In the genomic region with DNA sequence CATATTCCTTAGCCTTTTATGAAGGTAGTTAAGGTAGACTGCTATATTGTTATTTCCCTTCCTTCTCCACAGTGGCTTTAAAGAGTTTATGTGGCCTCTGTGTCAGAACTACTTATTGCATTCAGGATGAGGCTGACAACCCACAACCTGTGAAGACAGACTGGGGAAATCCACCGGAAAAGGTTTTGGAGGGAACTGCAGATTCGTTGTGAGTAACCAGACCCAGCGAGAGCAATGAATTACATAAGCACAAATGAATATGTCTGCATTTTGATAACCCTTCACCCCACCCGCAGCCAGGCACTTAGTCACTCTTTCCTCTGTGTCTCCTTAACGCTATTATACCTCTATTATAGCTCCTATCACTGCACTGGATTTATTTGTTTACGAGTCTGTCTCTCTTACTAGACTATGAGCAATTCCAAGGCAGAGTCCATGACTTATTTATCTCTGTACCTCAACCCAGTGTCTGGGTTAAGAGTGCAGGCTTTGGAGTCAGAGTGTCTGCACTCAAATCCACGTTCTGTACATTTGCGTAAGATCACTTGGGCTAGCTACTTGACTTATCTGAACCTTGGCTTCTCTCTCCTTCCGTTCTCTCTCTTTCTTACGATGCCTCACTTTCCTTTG, we compare ENCODE assay signal across 9 cellular contexts. TPM values are rescaled to one million over a fixed set of nuclear protein-coding genes. Genes with fewer than 3 reads are reported as not detected.
DNase-seq lines count a peak whose midpoint lies in the region; ATAC-seq, FAIRE-seq and TF ChIP-seq lines count a peak whose summit lies in the region.
"Had no signal": no experiment of that assay in that cellular context is flagged by ENCODE, and none has a peak within 500 bp of the region (broad histone marks: within the 10 kb centered on the region; RNA-seq: fewer than 3 reads in every experiment).

No MANE protein-coding gene starts in this region.

- TF ChIP-seq CTCF in RWPE1 (conservative IDR thresholded peaks at IDR 0.05; ENCODE audit: low read depth) (no peak), mesothelial cell of epicardium (IDR thresholded peaks at IDR 0.05; ENCODE audit: unreplicated experiment) (no peak), glutamatergic neuron (IDR thresholded peaks at IDR 0.05; ENCODE audit: partially characterized antibody, unreplicated experiment) (no peak)

- H3K27ac Mint-ChIP-seq in mesothelial cell of epicardium (peak overlapping the region; percentile 57), glutamatergic neuron (ENCODE audit: unreplicated experiment) (no peak overlapping the region)

- H3K27me3 Mint-ChIP-seq in mesothelial cell of epicardium (ENCODE audit: low read depth) = peaks cover 9% of the 10 kb centered on the region
- H3K27me3 Mint-ChIP-seq in glutamatergic neuron (ENCODE audit: unreplicated experiment) = no peaks in the 10 kb centered on the region

- POLR2A ChIA-PET in RWPE1 (lab: Yijun Ruan, JAX; ENCODE audit: low non-redundant PET) = interaction anchor here (0.6 kb wide), 1 partner anchor 1231 kb away, joined by 3 read pairs; no protein-coding TSS in a partner anchor

- FAIRE-seq in urothelium cell line (lab: Jason Lieb, UNC) = no peak
- FAIRE-seq: H1 had no signal

- H3K27ac ChIP-seq in RWPE1 = no peak overlapping the region

- no peaks in the 10 kb centered on the region for H3K9me3 Mint-ChIP-seq in mesothelial cell of epicardium
- no peaks in the 10 kb centered on the region for H3K9me3 Mint-ChIP-seq in glutamatergic neuron (ENCODE audit: unreplicated experiment)

- DNase-seq in ELR (ENCODE audit: low read depth) = peak; percentile 96
- DNase-seq in RWPE1 (ENCODE audit: low spot score) = peak; percentile 37
- peak; percentile 68 for DNase-seq in activated effector memory CD4-positive, alpha-beta T cell treated with Interleukin-2 at 50 U/mL for 16 hours
- no peak for DNase-seq in mesothelial cell of epicardium (ENCODE audit: low spot score in 2 of 2, unreplicated experiment in 2 of 2)
- DNase-seq in urothelium cell line (ENCODE audit: low spot score) = peak; percentile 44
- DNase-seq in NCI-H187 (lab: John Stamatoyannopoulos, UW) = no peak
- no peak for DNase-seq in glutamatergic neuron

- no peak overlapping the region for H3K4me3 Mint-ChIP-seq in mesothelial cell of epicardium
- H3K4me3 Mint-ChIP-seq in glutamatergic neuron (ENCODE audit: unreplicated experiment) = no peak overlapping the region

- H3K4me1 Mint-ChIP-seq in mesothelial cell of epicardium = peaks cover 40% of the 10 kb centered on the region
- no peaks in the 10 kb centered on the region for H3K4me1 Mint-ChIP-seq in glutamatergic neuron (ENCODE audit: low read depth, unreplicated experiment)

- no peaks in the 10 kb centered on the region for H3K36me3 Mint-ChIP-seq in mesothelial cell of epicardium
- no peaks in the 10 kb centered on the region for H3K36me3 Mint-ChIP-seq in glutamatergic neuron (ENCODE audit: unreplicated experiment)

- CTCF ChIA-PET in RWPE1 (lab: Yijun Ruan, JAX) = interaction anchor here (0.6 kb wide), 1 partner anchor 131 kb away, joined by 3 read pairs; no protein-coding TSS in a partner anchor

- ATAC-seq in HG02852 (IDR thresholded peaks at IDR 0.05; ENCODE audit: unreplicated experiment) = peak; percentile 51

RNA-seq across cellular contexts. Expression of a gene that starts 19.2 kb away (rescaled TPM):
- total RNA-seq in mesothelial cell of epicardium (3.9 to 4.8 TPM (median 4.5 TPM) in 3 replicates), glutamatergic neuron (ENCODE audit: unreplicated experiment) (16.9 TPM)

RNA-seq across cellular contexts. Expression of a gene that starts 19.5 kb away (rescaled TPM):
- total RNA-seq in mesothelial cell of epicardium (60.2 to 63.0 TPM (median 60.2 TPM) in 3 replicates), glutamatergic neuron (ENCODE audit: unreplicated experiment) (42.5 TPM)

Comparison
In these comparisons a context has a peak if more than half of its experiments do, and no peak if none do; other contexts are left out.
1. DNase-seq: peak in ELR (single experiment), RWPE1 (single experiment), activated effector memory CD4-positive, alpha-beta T cell treated with Interleukin-2 at 50 U/mL for 16 hours (single experiment) and urothelium cell line (single experiment); none in mesothelial cell of epicardium (0 of 2), NCI-H187 (0 of 2) and glutamatergic neuron (single experiment).